In genomic region chr4:858136-858535, GRCh38 we compare ENCODE assay signal across 19 cellular contexts. TPM values are rescaled to one million over a fixed set of nuclear protein-coding genes. Genes with fewer than 3 reads are reported as not detected.
DNase-seq lines count a peak whose midpoint lies in the region; TF ChIP-seq lines count a peak whose summit lies in the region.
"Had no signal": no experiment of that assay in that cellular context is flagged by ENCODE, and none has a peak within 500 bp of the region (broad histone marks: within the 10 kb centered on the region; RNA-seq: fewer than 3 reads in every experiment).

No MANE protein-coding gene starts in this region.

- WGBS in spleen, 5 donors = 93 to 99% (median 96%) methylated on average over 18 of the region's 18 CpGs
- WGBS in neuronal stem cell (ENCODE audit: extremely low coverage in 2 of 2, insufficient read length in 2 of 2, insufficient replicate concordance in 1 of 2), 2 donors = no CpG with 5 or more reads among the region's 18 CpGs

- no peak overlapping the region for H2BK12ac ChIP-seq in neuronal stem cell (ENCODE audit: low read length)

- H3K27me3 ChIP-seq in Caco-2 (replicated peaks; ENCODE audit: control insufficient read depth, insufficient read depth, low read length) = no peaks in the 10 kb centered on the region
- no peaks in the 10 kb centered on the region for H3K27me3 ChIP-seq in spleen (replicated peaks in 1 of 7)
- H3K27me3 ChIP-seq in neuronal stem cell (ENCODE audit: control insufficient read depth in 3 of 3, insufficient read depth in 3 of 3, low read depth in 1 of 3, low read length in 3 of 3) = no peaks in the 10 kb centered on the region
- H3K27me3 ChIP-seq: BE2C had no signal

- no peak overlapping the region for H3K27ac ChIP-seq in spleen
- no peak overlapping the region for H3K27ac ChIP-seq in neuronal stem cell (replicated peaks; ENCODE audit: low read length)

- POLR2A ChIA-PET in Caco-2 (lab: Charles Lee) = no interaction called here

- H3K18ac ChIP-seq in neuronal stem cell (ENCODE audit: low read length) = no peak overlapping the region

- no peak overlapping the region for H2BK15ac ChIP-seq in neuronal stem cell (ENCODE audit: low read length)

- H3K4me1 Mint-ChIP-seq in activated naive CD4-positive, alpha-beta T cell treated with anti-CD3 and anti-CD28 coated beads for 36 hours (ENCODE audit: low read depth) = no peaks in the 10 kb centered on the region
- H3K4me1 Mint-ChIP-seq in Caco-2 (ENCODE audit: low read depth, unreplicated experiment) (no peaks in the 10 kb centered on the region), endothelial cell (ENCODE audit: unreplicated experiment) (no peaks in the 10 kb centered on the region)
- H3K4me1 Mint-ChIP-seq in activated T-helper 1 cell treated with anti-CD3 and anti-CD28 coated beads, Interleukin-12 subunit alpha, Interleukin-12 subunit beta, Interleukin-2, Interleukin-4 antibody, amounts not matched to agents 30 ng/mL and 10 ng/mL and 1 ng/mL, durations not matched to agents 14 hours and 24 hours and 36 hours (ENCODE audit: low read depth) = no peaks in the 10 kb centered on the region

- H3K9me3 ChIP-seq in Caco-2 (no peaks in the 10 kb centered on the region), spleen (no peaks in the 10 kb centered on the region), neuronal stem cell (replicated peaks in 1 of 2; ENCODE audit: control insufficient read depth in 2 of 2, insufficient read depth in 1 of 2, low read depth in 1 of 2, low read length in 2 of 2) (no peaks in the 10 kb centered on the region)
- H3K9me3 ChIP-seq: BE2C had no signal

- H3K36me3 ChIP-seq in Caco-2 (ENCODE audit: control insufficient read depth, insufficient read depth, low read length) (peaks cover 3% of the 10 kb centered on the region), spleen (peaks cover 0 to 97% (median 66%) of the 10 kb centered on the region in 6 donors), neuronal stem cell (replicated peaks in 1 of 2; ENCODE audit: control insufficient read depth in 2 of 2, insufficient read depth in 2 of 2, low read length in 2 of 2) (peaks cover 24 to 84% of the 10 kb centered on the region in 2 donors)

- intact Hi-C loops in activated naive CD4-positive, alpha-beta T cell treated with anti-CD3 and anti-CD28 coated beads for 36 hours (cut with micrococcal nuclease) = no loop called here
- intact Hi-C loops in Caco-2 (cut with micrococcal nuclease; ENCODE audit: unreplicated experiment) (no loop called here), spleen (cut with DNase I; ENCODE audit: low total_unique reads) (no loop called here)
- intact Hi-C loops in activated T-helper 1 cell treated with anti-CD3 and anti-CD28 coated beads, Interleukin-12 subunit alpha, Interleukin-12 subunit beta, Interleukin-2, Interleukin-4 antibody, amounts not matched to agents 30 ng/mL and 10 ng/mL and 1 ng/mL, durations not matched to agents 14 hours and 24 hours and 36 hours (cut with micrococcal nuclease) = no loop called here

- H2BK5ac ChIP-seq in neuronal stem cell (ENCODE audit: low read length) = no peak overlapping the region

- H2AFZ ChIP-seq in neuronal stem cell (ENCODE audit: low read length) = no peak overlapping the region

- H4K91ac ChIP-seq in neuronal stem cell (ENCODE audit: low read depth, low read length, poor library complexity) = no peak overlapping the region

- H3K4me3 Mint-ChIP-seq in activated naive CD4-positive, alpha-beta T cell treated with anti-CD3 and anti-CD28 coated beads for 36 hours = no peak overlapping the region
- H3K4me3 Mint-ChIP-seq in Caco-2 (ENCODE audit: unreplicated experiment) (no peak overlapping the region), endothelial cell (ENCODE audit: unreplicated experiment) (peak overlapping the region; percentile 80)
- no peak overlapping the region for H3K4me3 Mint-ChIP-seq in activated T-helper 1 cell treated with anti-CD3 and anti-CD28 coated beads, Interleukin-12 subunit alpha, Interleukin-12 subunit beta, Interleukin-2, Interleukin-4 antibody, amounts not matched to agents 30 ng/mL and 10 ng/mL and 1 ng/mL, durations not matched to agents 14 hours and 24 hours and 36 hours
- H3K4me3 Mint-ChIP-seq: CD4-positive, alpha-beta memory T cell had no signal

- no peak overlapping the region for H3K4me2 ChIP-seq in neuronal stem cell (ENCODE audit: insufficient read depth, low read length, poor library complexity, severe bottlenecking)

- H3K4me3 ChIP-seq in Caco-2 (ENCODE audit: low read depth, low read length) (no peak overlapping the region), spleen (no peak overlapping the region), neuronal stem cell (ENCODE audit: low read length in 2 of 2) (no peak overlapping the region)

- H2AK5ac ChIP-seq in neuronal stem cell (ENCODE audit: low read depth, low read length) = no peak overlapping the region

- peak; percentile 5 for DNase-seq in activated naive CD4-positive, alpha-beta T cell treated with anti-CD3 and anti-CD28 coated beads, Interleukin-2, amount 50 U/mL, for 16 hours
- no peak for DNase-seq in activated naive CD4-positive, alpha-beta T cell treated with anti-CD3 and anti-CD28 coated beads for 36 hours
- DNase-seq in Caco-2 (no peak), endothelial cell (ENCODE audit: low spot score) (no peak), spleen (peak; percentile 51), neuronal stem cell (ENCODE audit: low spot score) (no peak)
- DNase-seq in activated T-helper 1 cell treated with anti-CD3 and anti-CD28 coated beads, Interleukin-12 subunit alpha, Interleukin-12 subunit beta, Interleukin-2, Interleukin-4 antibody, amounts not matched to agents 30 ng/mL and 10 ng/mL and 1 ng/mL, durations not matched to agents 14 hours and 24 hours and 36 hours (ENCODE audit: low spot score) = no peak
- DNase-seq: BE2C, Calu3, EL, MM.1S, NCI-H1092, NCI-H1436 treated with DMSO at 0.1 percent for 48 hours, NCI-H2029, NCI-H526, PC-3, RPMI8226 had no signal

- TF ChIP-seq POLR2A in spleen (IDR thresholded peaks at IDR 0.05) = no peak

- H3K27ac Mint-ChIP-seq in activated naive CD4-positive, alpha-beta T cell treated with anti-CD3 and anti-CD28 coated beads for 36 hours = no peak overlapping the region
- H3K27ac Mint-ChIP-seq in Caco-2 (ENCODE audit: unreplicated experiment) (peak overlapping the region; percentile 58), endothelial cell (ENCODE audit: unreplicated experiment) (no peak overlapping the region)
- no peak overlapping the region for H3K27ac Mint-ChIP-seq in activated T-helper 1 cell treated with anti-CD3 and anti-CD28 coated beads, Interleukin-12 subunit alpha, Interleukin-12 subunit beta, Interleukin-2, Interleukin-4 antibody, amounts not matched to agents 30 ng/mL and 10 ng/mL and 1 ng/mL, durations not matched to agents 14 hours and 24 hours and 36 hours

- CTCF ChIA-PET in activated naive CD4-positive, alpha-beta T cell treated with anti-CD3 and anti-CD28 coated beads for 36 hours (lab: Charles Lee) = no interaction called here
- CTCF ChIA-PET in Caco-2 (lab: Charles Lee) = no interaction called here

- H3K4me1 ChIP-seq in Caco-2 = no peaks in the 10 kb centered on the region
- peaks cover 0 to 16% (median 12%) of the 10 kb centered on the region in 6 donors for H3K4me1 ChIP-seq in spleen
- H3K4me1 ChIP-seq in neuronal stem cell (ENCODE audit: control insufficient read depth in 2 of 2, insufficient read depth in 1 of 2, low read depth in 1 of 2, low read length in 2 of 2) = no peaks in the 10 kb centered on the region
- H3K4me1 ChIP-seq: BE2C had no signal

- no peak for TF ChIP-seq CTCF in Caco-2 (IDR thresholded peaks at IDR 0.05; ENCODE audit: insufficient read depth in 1 of 2, low read depth in 1 of 2, low read length in 1 of 2, severe bottlenecking in 1 of 2, unreplicated experiment in 1 of 2)
- no peak for TF ChIP-seq CTCF in endothelial cell (IDR thresholded peaks at IDR 0.05; ENCODE audit: unreplicated experiment)
- no peak for TF ChIP-seq CTCF in spleen (IDR thresholded peaks at IDR 0.05 in 8 of 11, conservative IDR thresholded peaks at IDR 0.05 in 3 of 11)

- no peak overlapping the region for H3K14ac ChIP-seq in neuronal stem cell (ENCODE audit: low read length)

- no peak overlapping the region for H3K23ac ChIP-seq in neuronal stem cell (ENCODE audit: low read depth, low read length, poor library complexity)

- peaks cover 52% of the 10 kb centered on the region for H3K36me3 Mint-ChIP-seq in activated naive CD4-positive, alpha-beta T cell treated with anti-CD3 and anti-CD28 coated beads for 36 hours (ENCODE audit: low read depth)
- peaks cover 65% of the 10 kb centered on the region for H3K36me3 Mint-ChIP-seq in Caco-2 (ENCODE audit: insufficient read depth, unreplicated experiment)
- H3K36me3 Mint-ChIP-seq in endothelial cell (ENCODE audit: low read depth, unreplicated experiment) = peaks cover 66% of the 10 kb centered on the region
- peaks cover 72% of the 10 kb centered on the region for H3K36me3 Mint-ChIP-seq in activated T-helper 1 cell treated with anti-CD3 and anti-CD28 coated beads, Interleukin-12 subunit alpha, Interleukin-12 subunit beta, Interleukin-2, Interleukin-4 antibody, amounts not matched to agents 30 ng/mL and 10 ng/mL and 1 ng/mL, durations not matched to agents 14 hours and 24 hours and 36 hours (ENCODE audit: low read depth)

- no peaks in the 10 kb centered on the region for H3K79me1 ChIP-seq in neuronal stem cell (ENCODE audit: low read depth, low read length)

- H3K27me3 Mint-ChIP-seq in activated naive CD4-positive, alpha-beta T cell treated with anti-CD3 and anti-CD28 coated beads for 36 hours (ENCODE audit: low read depth) = no peaks in the 10 kb centered on the region
- H3K27me3 Mint-ChIP-seq in Caco-2 (ENCODE audit: insufficient read depth, unreplicated experiment) = no peaks in the 10 kb centered on the region
- H3K27me3 Mint-ChIP-seq in endothelial cell (ENCODE audit: unreplicated experiment) = peaks cover 6% of the 10 kb centered on the region
- H3K27me3 Mint-ChIP-seq in activated T-helper 1 cell treated with anti-CD3 and anti-CD28 coated beads, Interleukin-12 subunit alpha, Interleukin-12 subunit beta, Interleukin-2, Interleukin-4 antibody, amounts not matched to agents 30 ng/mL and 10 ng/mL and 1 ng/mL, durations not matched to agents 14 hours and 24 hours and 36 hours (ENCODE audit: insufficient read depth) = no peaks in the 10 kb centered on the region
- H3K27me3 Mint-ChIP-seq: CD4-positive, alpha-beta memory T cell had no signal

- no peak overlapping the region for H2BK120ac ChIP-seq in neuronal stem cell (ENCODE audit: low read depth, low read length)

- no peak overlapping the region for H4K8ac ChIP-seq in neuronal stem cell (ENCODE audit: low read depth, low read length)

- H3K4ac ChIP-seq in neuronal stem cell (ENCODE audit: low read length) = no peak overlapping the region

- BruUV-seq in Caco-2 (replicated peaks; lab: Mats Ljungman, UMichigan) = no TSS peak

- no peak overlapping the region for H3K9ac ChIP-seq in neuronal stem cell (ENCODE audit: low read depth, low read length, poor library complexity)

- no peaks in the 10 kb centered on the region for H3K9me3 Mint-ChIP-seq in activated naive CD4-positive, alpha-beta T cell treated with anti-CD3 and anti-CD28 coated beads for 36 hours
- H3K9me3 Mint-ChIP-seq in Caco-2 (ENCODE audit: unreplicated experiment) (no peaks in the 10 kb centered on the region), endothelial cell (ENCODE audit: unreplicated experiment) (no peaks in the 10 kb centered on the region)
- H3K9me3 Mint-ChIP-seq in activated T-helper 1 cell treated with anti-CD3 and anti-CD28 coated beads, Interleukin-12 subunit alpha, Interleukin-12 subunit beta, Interleukin-2, Interleukin-4 antibody, amounts not matched to agents 30 ng/mL and 10 ng/mL and 1 ng/mL, durations not matched to agents 14 hours and 24 hours and 36 hours = peaks cover 22% of the 10 kb centered on the region

RNA-seq across cellular contexts. Expression of gene CPLX1, which starts 32.2 kb away (rescaled TPM):
- total RNA-seq in activated naive CD4-positive, alpha-beta T cell treated with anti-CD3 and anti-CD28 coated beads for 36 hours = under 1 TPM; 0.37 to 0.48 TPM
- total RNA-seq in Caco-2 (2022) = 20.5 and 20.9 TPM in 2 replicates
- total RNA-seq in endothelial cell (ENCODE audit: unreplicated experiment) = 0.46 TPM
- total RNA-seq in spleen = 10 to 100 TPM in 4 of 7 donors, 1 to 10 TPM in 3; 1.3 to 20.7 (median 12.4) TPM
- polyA plus RNA-seq in spleen = 10 to 100 TPM in 2 of 3 donors, 1 to 10 TPM in 1; 5.1 to 12.3 (median 10.7) TPM
- polyA plus RNA-seq in neuronal stem cell (2013, experiment 1 of 2) = 0.13 TPM
- polyA plus RNA-seq in neuronal stem cell (2013, experiment 2 of 2) = 0.12 TPM
- total RNA-seq in activated T-helper 1 cell treated with anti-CD3 and anti-CD28 coated beads, Interleukin-12 subunit alpha, Interleukin-12 subunit beta, Interleukin-2, Interleukin-4 antibody, amounts not matched to agents 30 ng/mL and 10 ng/mL and 1 ng/mL, durations not matched to agents 14 hours and 24 hours and 36 hours = 1.3 and 1.5 TPM in 2 replicates
- total RNA-seq: LHCN-M2 had no signal

Comparison
In these comparisons a context has a peak if more than half of its experiments do, and no peak if none do; other contexts are left out.
1. DNase-seq: peak in activated naive CD4-positive, alpha-beta T cell treated with anti-CD3 and anti-CD28 coated beads, Interleukin-2, amount 50 U/mL, for 16 hours (single experiment) and spleen (single experiment); none in activated naive CD4-positive, alpha-beta T cell treated with anti-CD3 and anti-CD28 coated beads for 36 hours (single experiment), Caco-2 (0 of 2), endothelial cell (single experiment), neuronal stem cell (single experiment) and activated T-helper 1 cell treated with anti-CD3 and anti-CD28 coated beads, Interleukin-12 subunit alpha, Interleukin-12 subunit beta, Interleukin-2, Interleukin-4 antibody, amounts not matched to agents 30 ng/mL and 10 ng/mL and 1 ng/mL, durations not matched to agents 14 hours and 24 hours and 36 hours (single experiment).